Comparison of ENCODE assay signal across 15 cellular contexts in the genomic region with DNA sequence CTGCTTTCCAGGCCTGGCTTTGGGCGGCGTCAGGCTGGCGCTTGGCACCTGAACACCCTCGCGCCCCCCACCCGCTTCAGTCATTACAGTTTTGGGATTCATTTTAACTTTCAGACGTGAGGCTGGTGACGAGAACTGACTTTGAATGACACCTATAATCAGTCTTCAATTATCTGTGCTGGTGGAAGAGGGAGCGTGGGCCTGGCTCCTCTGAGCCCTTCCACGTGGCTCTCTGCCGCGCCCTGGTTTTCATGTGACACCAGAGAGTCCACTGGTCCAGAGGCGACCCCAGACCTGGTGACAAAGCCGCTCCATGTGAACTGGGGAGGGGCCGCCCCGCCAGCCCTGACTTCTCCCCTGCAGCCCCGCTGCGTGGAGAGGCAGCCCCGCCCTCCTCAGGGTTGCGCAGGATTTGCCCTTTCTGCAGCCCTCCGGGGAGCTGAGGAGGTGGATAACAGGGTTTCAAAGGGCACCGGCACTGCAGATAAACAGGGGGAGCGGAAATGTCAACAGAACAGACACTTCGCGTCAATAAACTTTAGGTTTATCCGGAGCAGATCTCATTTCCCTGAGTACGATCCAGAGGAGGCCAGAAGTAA. TPM values are rescaled to one million over a fixed set of nuclear protein-coding genes. Genes with fewer than 3 reads are reported as not detected.
A peak's percentile ranks its signal among the peaks of the same experiment; 100 is the strongest.
DNase-seq lines count a peak whose midpoint lies in the region; ATAC-seq and TF ChIP-seq lines count a peak whose summit lies in the region.
"Had no signal": no experiment of that assay in that cellular context is flagged by ENCODE, and none has a peak within 500 bp of the region (broad histone marks: within the 10 kb centered on the region; RNA-seq: fewer than 3 reads in every experiment).

No MANE protein-coding gene starts in this region.

- no peak overlapping the region for H3K9ac ChIP-seq in trophoblast cell (ENCODE audit: low read length)

- H3K18ac ChIP-seq in trophoblast cell (ENCODE audit: low read length): no peak overlapping the region

- H3K36me3 ChIP-seq in hepatocyte (replicated peaks; ENCODE audit: insufficient read depth, low read depth): no peaks in the 10 kb centered on the region
- H3K36me3 ChIP-seq in trophoblast cell (ENCODE audit: control insufficient read depth in 1 of 2, insufficient read depth in 2 of 2, low read length in 2 of 2): no peaks in the 10 kb centered on the region
- H3K36me3 ChIP-seq: ascending aorta, heart right ventricle, left lung had no signal

- H3K27ac Mint-ChIP-seq in T-helper 17 cell: no peak overlapping the region

- H3K36me3 Mint-ChIP-seq in T-helper 17 cell (ENCODE audit: low read depth): peaks cover 4% of the 10 kb centered on the region

- no peak overlapping the region for H3K14ac ChIP-seq in trophoblast cell (ENCODE audit: low read length)

- no peak overlapping the region for H4K91ac ChIP-seq in trophoblast cell (ENCODE audit: low read depth, low read length)

- H2AK5ac ChIP-seq in trophoblast cell (ENCODE audit: low read length): no peak overlapping the region

- peaks cover 6% of the 10 kb centered on the region for H3K27me3 ChIP-seq in hepatocyte
- no peaks in the 10 kb centered on the region for H3K27me3 ChIP-seq in trophoblast cell (ENCODE audit: insufficient read depth, low read length)
- H3K27me3 ChIP-seq: ascending aorta had no signal

- 27% methylated on average over 27 of the region's 27 CpGs for WGBS in hepatocyte (ENCODE audit: low lambda C conversion rate, missing lambda C conversion rate)
- no CpG with 5 or more reads among the region's 27 CpGs for WGBS in trophoblast cell (ENCODE audit: extremely low coverage, insufficient coverage, insufficient read length)

- H2BK12ac ChIP-seq in trophoblast cell (ENCODE audit: low read length): no peak overlapping the region

- H3K4me3 ChIP-seq in LNCaP clone FGC (ENCODE audit: low read depth, low read length) (peak overlapping the region; percentile 3; the same call in 1 of the 2 replicates), hepatocyte (no peak overlapping the region), trophoblast cell (ENCODE audit: low read depth, low read length) (no peak overlapping the region)
- H3K4me3 ChIP-seq: ascending aorta, heart right ventricle, left lung had no signal

- H3K27ac ChIP-seq in hepatocyte (peak overlapping the region; percentile 32), trophoblast cell (ENCODE audit: low read depth, low read length) (no peak overlapping the region)
- H3K27ac ChIP-seq: ascending aorta, heart right ventricle, left lung had no signal

- no peak overlapping the region for H3K4ac ChIP-seq in trophoblast cell (ENCODE audit: low read depth, low read length)

- H2AFZ ChIP-seq in hepatocyte (no peak overlapping the region), trophoblast cell (ENCODE audit: insufficient read depth, low read length, poor library complexity) (no peak overlapping the region)

- H3K4me2 ChIP-seq in hepatocyte (peak overlapping the region; percentile 71), trophoblast cell (ENCODE audit: low read length) (peak overlapping the region; percentile 48)

- H3K4me3 Mint-ChIP-seq in T-helper 17 cell: no peak overlapping the region

- H4K20me1 ChIP-seq in hepatocyte (ENCODE audit: insufficient read depth, poor library complexity, severe bottlenecking): no peaks in the 10 kb centered on the region

- H3K9me2 ChIP-seq in hepatocyte (replicated peaks; ENCODE audit: insufficient read depth): no peaks in the 10 kb centered on the region

- no peak overlapping the region for H3K23ac ChIP-seq in trophoblast cell (ENCODE audit: low read length)

- peaks cover 2% of the 10 kb centered on the region for H3K4me1 Mint-ChIP-seq in T-helper 17 cell

- DNase-seq in ELF-1 (ENCODE audit: low read depth, low spot score) (peak; percentile 81), LNCaP clone FGC (ENCODE audit: low read depth) (no peak), hepatocyte (ENCODE audit: low spot score) (peak; percentile 58), trophoblast cell (no peak), T-helper 17 cell (no peak), NOMO-1 (lab: John Stamatoyannopoulos, UW; ENCODE audit: unreplicated experiment in 2 of 2) (no peak), GM20000 (ENCODE audit: low spot score) (no peak)
- DNase-seq: heart right ventricle, MM.1S, NCI-H2029 treated with DMSO at 0.1 percent for 48 hours, NCI-H526 treated with DMSO at 0.1 percent for 48 hours had no signal

- ATAC-seq in GM19324 (IDR thresholded peaks at IDR 0.05; ENCODE audit: low FRiP score, unreplicated experiment) (no peak), T-helper 17 cell (no peak)
- ATAC-seq: heart right ventricle, left lung had no signal

- H3K27me3 Mint-ChIP-seq in T-helper 17 cell: peaks cover 45% of the 10 kb centered on the region

- H4K12ac ChIP-seq in trophoblast cell (ENCODE audit: low read depth, low read length): no peak overlapping the region

- H3K79me2 ChIP-seq in hepatocyte (no peaks in the 10 kb centered on the region), trophoblast cell (ENCODE audit: control insufficient read depth, insufficient read depth, low read length, poor library complexity) (no peaks in the 10 kb centered on the region)

- H3K4me1 ChIP-seq in hepatocyte (ENCODE audit: insufficient read depth) (no peaks in the 10 kb centered on the region), trophoblast cell (ENCODE audit: control insufficient read depth in 1 of 2, insufficient read depth in 2 of 2, low read length in 2 of 2) (peaks cover 3 to 8% of the 10 kb centered on the region in 2 experiments)
- H3K4me1 ChIP-seq: ascending aorta, left lung had no signal

- no peak overlapping the region for H2BK5ac ChIP-seq in trophoblast cell (ENCODE audit: low read depth, low read length, poor library complexity)

- no peak overlapping the region for H4K8ac ChIP-seq in trophoblast cell (ENCODE audit: low read depth, low read length)

- TF ChIP-seq CTCF in LNCaP clone FGC (IDR thresholded peaks at IDR 0.05; ENCODE audit: control insufficient read depth, extremely low read depth, insufficient read depth) (no peak), hepatocyte (IDR thresholded peaks at IDR 0.05; ENCODE audit: poor library complexity) (no peak), GM20000 (IDR thresholded peaks at IDR 0.05; ENCODE audit: extremely low read depth, missing control alignments) (no peak)

- no peak overlapping the region for H2BK120ac ChIP-seq in trophoblast cell (ENCODE audit: insufficient read depth, low read length, poor library complexity)

- H3K79me1 ChIP-seq in trophoblast cell (ENCODE audit: low read length): no peaks in the 10 kb centered on the region

- H3K9me3 ChIP-seq in hepatocyte (ENCODE audit: low read depth) (no peaks in the 10 kb centered on the region), trophoblast cell (ENCODE audit: insufficient read depth, low read depth, low read length) (peaks cover 3% of the 10 kb centered on the region), T-helper 17 cell (ENCODE audit: control insufficient read depth, low read length, poor library complexity, severe bottlenecking) (no peaks in the 10 kb centered on the region)
- H3K9me3 ChIP-seq: ascending aorta had no signal

RNA-seq across cellular contexts. Expression of a gene that starts 56.3 kb away (rescaled TPM):
- total RNA-seq in hepatocyte (0.13 and 0.32 TPM in 2 replicates), T-helper 17 cell (not detected)
- polyA plus RNA-seq in hepatocyte: 0.39 and 0.64 TPM in 2 replicates
- polyA plus RNA-seq in trophoblast cell (2013): 1.2 and 1.4 TPM in 2 replicates
- total RNA-seq: myocyte had no signal

Comparison
In these comparisons a context has a peak if more than half of its experiments do, and no peak if none do; other contexts are left out.
1. DNase-seq: peak in ELF-1 (single experiment) and hepatocyte (single experiment); none in LNCaP clone FGC (single experiment), trophoblast cell (0 of 2), T-helper 17 cell (0 of 3), NOMO-1 (0 of 2) and GM20000 (single experiment).